1 cellular context compared by ENCODE assay signal in genomic region chr2:54955674-54956391, GRCh38.
TF ChIP-seq lines count a peak whose summit lies in the region.

No MANE protein-coding gene starts in this region.

TF ChIP-seq in K562, 482 proteins besides CTCF, POLR2A, EP300 and RAD21 (continued from another document and continues in another):
- TF ChIP-seq CXXC5 (CRISPR knock-in tag; IDR thresholded peaks at IDR 0.05), result peak; percentile 63
- TF ChIP-seq RCOR1 (IDR thresholded peaks at IDR 0.05; ENCODE audit: borderline replicate concordance in 1 of 2, low read depth in 2 of 2, low read length in 2 of 2), result no peak
- no peak for TF ChIP-seq CEBPZ (IDR thresholded peaks at IDR 0.05; ENCODE audit: borderline replicate concordance, low read depth, low read length)
- TF ChIP-seq STAT5A (IDR thresholded peaks at IDR 0.05; ENCODE audit: borderline replicate concordance, low read length), result 0 out of 2 replicates have a peak, but pooled peaks have one; percentile 13
- peak; percentile 58 for TF ChIP-seq MAFG (tag; conservative IDR thresholded peaks at IDR 0.05)
- TF ChIP-seq CHD4 (IDR thresholded peaks at IDR 0.05; ENCODE audit: insufficient read depth, insufficient replicate concordance, low read depth, low read length, poor library complexity, severe bottlenecking), result no peak
- 0 out of 2 replicates have a peak, but pooled peaks have one; percentile 54 for TF ChIP-seq ZNF644 (tag; IDR thresholded peaks at IDR 0.05; ENCODE audit: low read depth)
- 0 out of 4 replicates have a peak, but pooled peaks of 1 of the 2 experiments have one; percentile 10 for TF ChIP-seq TRIM24 (IDR thresholded peaks at IDR 0.05)
- TF ChIP-seq ZNF592 (IDR thresholded peaks at IDR 0.05), result peak; percentile 94
- peak; percentile 27; the same call in 1 of the 2 replicates for TF ChIP-seq ZNF76 (CRISPR knock-in tag; IDR thresholded peaks at IDR 0.05; ENCODE audit: borderline replicate concordance)
- no peak for TF ChIP-seq CUX1 (CRISPR knock-in tag; IDR thresholded peaks at IDR 0.05)
- TF ChIP-seq NFIC (IDR thresholded peaks at IDR 0.05), result peak; percentile 25; the same call in 1 of the 2 replicates
- no peak for TF ChIP-seq MXD1 (CRISPR knock-in tag; IDR thresholded peaks at IDR 0.05; ENCODE audit: borderline replicate concordance, poor library complexity, severe bottlenecking)
- peak; percentile 54; the same call in 1 of the 2 replicates for TF ChIP-seq MAFK (IDR thresholded peaks at IDR 0.05; ENCODE audit: low read length)
- TF ChIP-seq ESRRA (IDR thresholded peaks at IDR 0.05; ENCODE audit: borderline replicate concordance, low read depth), result no peak
- peak; percentile 52; the same call in 1 of the 2 replicates for TF ChIP-seq MYNN (IDR thresholded peaks at IDR 0.05)
- TF ChIP-seq MYNN (CRISPR knock-in tag; IDR thresholded peaks at IDR 0.05), result no peak
- no peak for TF ChIP-seq HNRNPK (IDR thresholded peaks at IDR 0.05; ENCODE audit: low read depth, low read length, poor library complexity, severe bottlenecking)
- peak; percentile 32; the same call in 1 of the 2 replicates for TF ChIP-seq PTTG1 (tag; IDR thresholded peaks at IDR 0.05; ENCODE audit: low read depth)
- 0 out of 4 replicates have a peak, but pooled peaks of 1 of the 2 experiments have one; percentile 68 for TF ChIP-seq ZMIZ1 (IDR thresholded peaks at IDR 0.05; ENCODE audit: low read depth in 2 of 2, low read length in 2 of 2)
- peak; percentile 58 to 77 for TF ChIP-seq FOXK2 (conservative IDR thresholded peaks at IDR 0.05 in 1 of 2, IDR thresholded peaks at IDR 0.05 in 1 of 2; ENCODE audit: low read depth in 2 of 2)
- TF ChIP-seq CBX1 (IDR thresholded peaks at IDR 0.05; ENCODE audit: low read depth), result peak; percentile 42; the same call in 1 of the 2 replicates
- TF ChIP-seq NR2C2 (CRISPR knock-in tag; IDR thresholded peaks at IDR 0.05), result peak; percentile 75
- TF ChIP-seq NR2C2 (tag; IDR thresholded peaks at IDR 0.05), result peak; percentile 96
- peak; percentile 70; the same call in 1 of the 2 replicates for TF ChIP-seq SMAD3 (CRISPR knock-in tag; conservative IDR thresholded peaks at IDR 0.05)
- no peak for TF ChIP-seq JUN (IDR thresholded peaks at IDR 0.05; ENCODE audit: borderline replicate concordance, low read depth, low read length)
- TF ChIP-seq JUN (CRISPR knock-in tag; IDR thresholded peaks at IDR 0.05; ENCODE audit: borderline replicate concordance), result no peak
- TF ChIP-seq ZNF551 (CRISPR knock-in tag; IDR thresholded peaks at IDR 0.05), result no peak
- no peak for TF ChIP-seq ZNF165 (CRISPR knock-in tag; IDR thresholded peaks at IDR 0.05; ENCODE audit: borderline replicate concordance)
- peak; percentile 74 for TF ChIP-seq ETV1 (tag; conservative IDR thresholded peaks at IDR 0.05; ENCODE audit: low read depth)
- TF ChIP-seq ZNF740 (CRISPR knock-in tag; IDR thresholded peaks at IDR 0.05), result no peak
- peak in 1 of 2 experiments; percentile 66; a peak in 1 of 4 replicates for TF ChIP-seq ZNF740 (tag; IDR thresholded peaks at IDR 0.05)
- TF ChIP-seq ATF1 (CRISPR knock-in tag; IDR thresholded peaks at IDR 0.05), result no peak
- TF ChIP-seq ATF1 (tag; IDR thresholded peaks at IDR 0.05), result peak; percentile 57; the same call in 1 of the 2 replicates
- peak; percentile 85 for TF ChIP-seq ELF1 (tag; IDR thresholded peaks at IDR 0.05)
- TF ChIP-seq PHF20 (IDR thresholded peaks at IDR 0.05; ENCODE audit: partially characterized antibody), result peak; percentile 67
- no peak; the same call in 1 of the 2 replicates for TF ChIP-seq HLTF (IDR thresholded peaks at IDR 0.05)
- TF ChIP-seq TCF15 (CRISPR knock-in tag; IDR thresholded peaks at IDR 0.05), result 0 out of 2 replicates have a peak, but pooled peaks have one; percentile 12
- no peak for TF ChIP-seq SAFB (IDR thresholded peaks at IDR 0.05; ENCODE audit: borderline replicate concordance, low read depth, low read length)
- peak; percentile 47 for TF ChIP-seq PML (IDR thresholded peaks at IDR 0.05; ENCODE audit: low read length)
- TF ChIP-seq NFATC3 (IDR thresholded peaks at IDR 0.05), result 0 out of 2 replicates have a peak, but pooled peaks have one; percentile 19
- peak; percentile 82 for TF ChIP-seq TCF3 (CRISPR knock-in tag; IDR thresholded peaks at IDR 0.05)
- peak; percentile 34 for TF ChIP-seq HDAC3 (IDR thresholded peaks at IDR 0.05; ENCODE audit: borderline replicate concordance, partially characterized antibody)
- peak; percentile 66; the same call in 1 of the 2 replicates for TF ChIP-seq ELF4 (CRISPR knock-in tag; IDR thresholded peaks at IDR 0.05)
- TF ChIP-seq PRMT5 (CRISPR knock-in tag; IDR thresholded peaks at IDR 0.05), result no peak
- TF ChIP-seq POLR2B (IDR thresholded peaks at IDR 0.05; ENCODE audit: low read depth, partially characterized antibody), result peak; percentile 65
